ENCODE assay signal across 16 cellular contexts in the genomic region with DNA sequence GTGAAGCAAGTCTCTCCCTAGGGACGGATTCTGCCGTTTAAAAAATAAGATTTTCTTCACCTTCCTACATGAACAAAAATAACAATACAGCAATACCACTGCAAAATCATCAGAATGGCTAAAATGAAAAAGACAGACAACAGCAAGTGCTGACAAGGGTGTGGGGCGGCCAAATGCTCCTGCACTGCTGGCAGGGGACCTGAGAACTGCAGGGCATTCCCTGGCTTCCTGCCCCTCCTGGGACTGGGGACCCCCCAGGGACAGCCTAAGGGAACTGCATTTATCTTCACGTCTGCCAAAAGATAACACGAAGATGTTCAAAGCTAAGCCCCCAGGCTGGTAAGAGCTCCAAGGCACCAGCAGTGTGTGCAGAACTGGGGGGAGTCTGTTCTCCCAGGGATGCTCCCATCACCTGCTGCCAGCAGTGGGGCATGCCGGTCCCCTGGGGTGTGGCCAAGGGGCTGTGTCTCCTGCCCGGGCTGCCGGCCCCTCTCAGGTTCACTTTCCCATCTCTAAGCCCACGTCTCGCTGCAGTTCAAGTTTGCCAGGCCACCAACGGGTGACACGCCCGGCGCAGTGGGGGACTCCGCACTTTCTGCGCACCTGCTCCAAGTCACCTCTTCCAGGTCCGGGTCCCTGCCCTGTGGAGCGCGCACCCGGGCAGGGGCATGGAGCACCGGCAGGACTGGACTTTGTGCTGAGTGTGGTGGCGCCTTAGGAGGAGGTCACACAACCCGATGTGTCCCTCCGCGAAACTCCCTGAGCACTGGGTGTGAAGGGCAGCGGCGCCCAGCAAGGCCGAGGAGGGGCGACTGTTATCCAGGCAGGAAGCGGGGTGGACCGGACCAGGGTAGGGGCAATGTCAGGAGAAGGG. TPM values are rescaled to one million over a fixed set of nuclear protein-coding genes. Genes with fewer than 3 reads are reported as not detected.
A peak's percentile ranks its signal among the peaks of the same experiment; 100 is the strongest.
DNase-seq lines count a peak whose midpoint lies in the region; ATAC-seq and TF ChIP-seq lines count a peak whose summit lies in the region.
"Had no signal": no experiment of that assay in that cellular context is flagged by ENCODE, and none has a peak within 500 bp of the region (broad histone marks: within the 10 kb centered on the region; RNA-seq: fewer than 3 reads in every experiment).

No MANE protein-coding gene starts in this region.

- no peaks in the 10 kb centered on the region for H3K9me3 Mint-ChIP-seq in activated naive CD8-positive, alpha-beta T cell treated with anti-CD3 and anti-CD28 coated beads, Interleukin-2, amount 10 ng/mL, durations not matched to agents 7 days and 5 days
- H3K9me3 Mint-ChIP-seq in activated naive CD8-positive, alpha-beta T cell treated with anti-CD3 and anti-CD28 coated beads, Interleukin-2, amount 50 U/mL, for 24 hours: no peaks in the 10 kb centered on the region
- peaks cover 0 to 2% (median 0%) of the 10 kb centered on the region in 7 donors for H3K9me3 Mint-ChIP-seq in naive B cell
- H3K9me3 Mint-ChIP-seq: endodermal cell, neural crest cell had no signal

- H3K4me1 ChIP-seq in esophagus muscularis mucosa (peaks cover 5 to 32% (median 20%) of the 10 kb centered on the region in 4 donors), transverse colon (peaks cover 0 to 13% (median 1%) of the 10 kb centered on the region in 4 donors)

- peaks cover 30% of the 10 kb centered on the region for H3K27me3 Mint-ChIP-seq in activated naive CD8-positive, alpha-beta T cell treated with anti-CD3 and anti-CD28 coated beads, Interleukin-2, amount 10 ng/mL, durations not matched to agents 7 days and 5 days
- H3K27me3 Mint-ChIP-seq in activated naive CD8-positive, alpha-beta T cell treated with anti-CD3 and anti-CD28 coated beads, Interleukin-2, amount 50 U/mL, for 24 hours: peaks cover 34% of the 10 kb centered on the region
- H3K27me3 Mint-ChIP-seq in naive B cell: peaks cover 24 to 83% (median 55%) of the 10 kb centered on the region in 3 donors

- in situ Hi-C loops in transverse colon (cut with MboI; ENCODE audit: low pct_ligation_motif_present in 1 of 4, low pct_unique_long_range_greater_than_20kb in 1 of 4, low sequenced_read_pairs in 3 of 4): no loop called here

- TF ChIP-seq CTCF in esophagus muscularis mucosa (IDR thresholded peaks at IDR 0.05) (no peak), transverse colon (IDR thresholded peaks at IDR 0.05) (no peak)

- DNase-seq in activated naive CD8-positive, alpha-beta T cell treated with anti-CD3 and anti-CD28 coated beads, Interleukin-2, amount 10 ng/mL, durations not matched to agents 7 days and 5 days: peak; percentile 47
- DNase-seq in activated naive CD8-positive, alpha-beta T cell treated with anti-CD3 and anti-CD28 coated beads, Interleukin-2, amount 50 U/mL, for 24 hours: no peak
- DNase-seq in esophagus muscularis mucosa (ENCODE audit: extremely low spot score) (no peak), naive B cell (no peak), transverse colon (no peak), NOMO-1 (lab: John Stamatoyannopoulos, UW; ENCODE audit: unreplicated experiment in 2 of 2) (no peak), NCI-H748 treated with DMSO at 0.1 percent for 48 hours (lab: John Stamatoyannopoulos, UW) (no peak)
- DNase-seq: activated CD8-positive, alpha-beta memory T cell treated with anti-CD3 and anti-CD28 coated beads for 24 hours; endodermal cell; kidney glomerular epithelial cell; NCI-H2081 treated with DMSO at 0.1 percent for 48 hours; SHP77 had no signal

- H3K4me3 ChIP-seq in esophagus muscularis mucosa: peak overlapping the region; percentile 32 to 65 (median 48)
- H3K4me3 ChIP-seq in transverse colon: peak overlapping the region in 1 of 4 donors; percentile 2
- H3K4me3 ChIP-seq: smooth muscle cell had no signal

- H3K4me1 Mint-ChIP-seq in activated naive CD8-positive, alpha-beta T cell treated with anti-CD3 and anti-CD28 coated beads, Interleukin-2, amount 10 ng/mL, durations not matched to agents 7 days and 5 days: peaks cover 8% of the 10 kb centered on the region
- peaks cover 17% of the 10 kb centered on the region for H3K4me1 Mint-ChIP-seq in activated naive CD8-positive, alpha-beta T cell treated with anti-CD3 and anti-CD28 coated beads, Interleukin-2, amount 50 U/mL, for 24 hours
- H3K4me1 Mint-ChIP-seq in naive B cell: peaks cover 23 to 43% (median 28%) of the 10 kb centered on the region in 3 donors
- H3K4me1 Mint-ChIP-seq: endodermal cell had no signal

- 74% methylated on average over 30 of the region's 31 CpGs for WGBS in esophagus muscularis mucosa
- WGBS in transverse colon (ENCODE audit: low coverage in 1 of 2), 2 donors: 34 to 51% methylated on average over 2 to 29 of the region's 31 CpGs

- intact Hi-C loops in esophagus muscularis mucosa (cut with DNase I) (no loop called here), transverse colon (cut with DNase I; ENCODE audit: low total_unique reads) (no loop called here)

- peak overlapping the region; percentile 17 for H3K4me3 Mint-ChIP-seq in activated naive CD8-positive, alpha-beta T cell treated with anti-CD3 and anti-CD28 coated beads, Interleukin-2, amount 10 ng/mL, durations not matched to agents 7 days and 5 days
- H3K4me3 Mint-ChIP-seq in activated naive CD8-positive, alpha-beta T cell treated with anti-CD3 and anti-CD28 coated beads, Interleukin-2, amount 50 U/mL, for 24 hours: no peak overlapping the region
- peak overlapping the region in 6 of 8 donors; percentile 37 to 77 (median 65) for H3K4me3 Mint-ChIP-seq in naive B cell
- H3K4me3 Mint-ChIP-seq: endodermal cell, neural crest cell had no signal

- H3K27ac ChIP-seq in esophagus muscularis mucosa (replicated peaks in 1 of 4) (peak overlapping the region; percentile 47 to 80 (median 68)), transverse colon (peak overlapping the region; percentile 21 to 69 (median 34))

- no peak for TF ChIP-seq POLR2A in esophagus muscularis mucosa (IDR thresholded peaks at IDR 0.05; ENCODE audit: low read depth)
- no peak for TF ChIP-seq POLR2A in transverse colon (IDR thresholded peaks at IDR 0.05)

- H3K27me3 ChIP-seq in esophagus muscularis mucosa (peaks cover 0 to 86% (median 5%) of the 10 kb centered on the region in 4 donors), transverse colon (peaks cover 89% of the 10 kb centered on the region)

- no peaks in the 10 kb centered on the region for H3K36me3 Mint-ChIP-seq in activated naive CD8-positive, alpha-beta T cell treated with anti-CD3 and anti-CD28 coated beads, Interleukin-2, amount 10 ng/mL, durations not matched to agents 7 days and 5 days
- H3K36me3 Mint-ChIP-seq in activated naive CD8-positive, alpha-beta T cell treated with anti-CD3 and anti-CD28 coated beads, Interleukin-2, amount 50 U/mL, for 24 hours (ENCODE audit: low read depth): no peaks in the 10 kb centered on the region
- no peaks in the 10 kb centered on the region for H3K36me3 Mint-ChIP-seq in naive B cell

- no peak for ATAC-seq in activated naive CD8-positive, alpha-beta T cell treated with anti-CD3 and anti-CD28 coated beads, Interleukin-2, amount 10 ng/mL, durations not matched to agents 7 days and 5 days (ENCODE audit: low read depth)
- ATAC-seq in activated naive CD8-positive, alpha-beta T cell treated with anti-CD3 and anti-CD28 coated beads, Interleukin-2, amount 50 U/mL, for 24 hours: no peak
- peak in 1 of 2 donors; percentile 18 for ATAC-seq in naive B cell (ENCODE audit: low read depth in 2 of 2)
- no peak for ATAC-seq in GM21526 (IDR thresholded peaks at IDR 0.05; ENCODE audit: low FRiP score, unreplicated experiment)

- TF ChIP-seq EP300 in esophagus muscularis mucosa (IDR thresholded peaks at IDR 0.05): no peak
- no peak for TF ChIP-seq EP300 in transverse colon (IDR thresholded peaks at IDR 0.05; ENCODE audit: low read depth)

- H3K36me3 ChIP-seq in esophagus muscularis mucosa (peaks cover 0 to under 1% (median 0%) of the 10 kb centered on the region in 4 donors), transverse colon (no peaks in the 10 kb centered on the region)

- H3K27ac Mint-ChIP-seq in activated naive CD8-positive, alpha-beta T cell treated with anti-CD3 and anti-CD28 coated beads, Interleukin-2, amount 10 ng/mL, durations not matched to agents 7 days and 5 days: peak overlapping the region; percentile 65
- no peak overlapping the region for H3K27ac Mint-ChIP-seq in activated naive CD8-positive, alpha-beta T cell treated with anti-CD3 and anti-CD28 coated beads, Interleukin-2, amount 50 U/mL, for 24 hours
- peak overlapping the region in 1 of 6 donors; percentile 92 for H3K27ac Mint-ChIP-seq in naive B cell
- H3K27ac Mint-ChIP-seq: endodermal cell had no signal

- H3K9me3 ChIP-seq in esophagus muscularis mucosa: no peaks in the 10 kb centered on the region
- no peaks in the 10 kb centered on the region for H3K9me3 ChIP-seq in transverse colon

- POLR2A ChIA-PET in activated naive CD8-positive, alpha-beta T cell treated with anti-CD3 and anti-CD28 coated beads, Interleukin-2, amount 10 ng/mL, durations not matched to agents 7 days and 5 days (lab: Charles Lee): interaction anchor here (0.6 to 1.7 kb wide), 3 partner anchors 15 to 70 kb away, joined by 3 to 7 read pairs (median 5); a partner anchor contains a TSS

RNA-seq across cellular contexts. Expression of a gene that starts 4.5 kb away (rescaled TPM):
- total RNA-seq in activated naive CD8-positive, alpha-beta T cell treated with anti-CD3 and anti-CD28 coated beads, Interleukin-2, amount 10 ng/mL, durations not matched to agents 7 days and 5 days: 1 to 10 TPM in 1 of 2 experiments, under 1 TPM in 1; 1.00 to 1.1 TPM
- total RNA-seq in esophagus muscularis mucosa: 100 to 1,000 TPM in 1 of 4 donors, 10 to 100 TPM in 3; 33.2 to 134 (median 78.7) TPM
- under 1 TPM in 2 of 6 donors, not detected in 4; 0.33 TPM for polyA plus RNA-seq in naive B cell (ENCODE audit: low read depth in 6 of 6)
- 10 to 100 TPM; 12.3 to 64.7 (median 33.6) TPM for total RNA-seq in transverse colon

RNA-seq across cellular contexts. Expression of a gene that starts 29.0 kb away (rescaled TPM):
- total RNA-seq in activated naive CD8-positive, alpha-beta T cell treated with anti-CD3 and anti-CD28 coated beads, Interleukin-2, amount 10 ng/mL, durations not matched to agents 7 days and 5 days: 10 to 100 TPM; 21.6 to 24.8 TPM
- 10 to 100 TPM; 22.0 to 52.8 (median 39.3) TPM for total RNA-seq in esophagus muscularis mucosa
- polyA plus RNA-seq in naive B cell (ENCODE audit: low read depth in 6 of 6): 10 to 100 TPM; 36.1 to 59.9 (median 48.0) TPM
- 100 to 1,000 TPM; 245 to 441 (median 290) TPM for total RNA-seq in transverse colon

RNA-seq across cellular contexts. Expression of a gene that starts 54.2 kb away (rescaled TPM):
- total RNA-seq in activated naive CD8-positive, alpha-beta T cell treated with anti-CD3 and anti-CD28 coated beads, Interleukin-2, amount 10 ng/mL, durations not matched to agents 7 days and 5 days: under 1 TPM in 1 of 2 experiments, not detected in 1; 0.11 TPM
- total RNA-seq in esophagus muscularis mucosa (10 to 100 TPM in 3 of 4 donors, 1 to 10 TPM in 1; 6.6 to 27.8 (median 21.5) TPM), transverse colon (10 to 100 TPM in 1 of 4 donors, 1 to 10 TPM in 3; 3.5 to 12.3 (median 3.9) TPM)
- polyA plus RNA-seq in naive B cell (ENCODE audit: low read depth in 6 of 6): 10 to 100 TPM in 4 of 6 donors, 1 to 10 TPM in 1, under 1 TPM in 1; 0.91 to 71.6 (median 15.1) TPM
- total RNA-seq: MCF 10A had no signal

Comparison
In these comparisons a context has a peak if more than half of its experiments do, and no peak if none do; other contexts are left out.
1. RNA of a gene that starts 4.5 kb away (total RNA-seq): 33.2 to 134 TPM in esophagus muscularis mucosa and 12.3 to 64.7 TPM in transverse colon; 1.00 to 1.1 TPM in activated naive CD8-positive, alpha-beta T cell treated with anti-CD3 and anti-CD28 coated beads, Interleukin-2, amount 10 ng/mL, durations not matched to agents 7 days and 5 days; every median in the first group is over 4 times any median in the second.
2. RNA of a gene that starts 29.0 kb away (total RNA-seq): 245 to 441 TPM in transverse colon; 22.0 to 52.8 TPM in esophagus muscularis mucosa and 21.6 to 24.8 TPM in activated naive CD8-positive, alpha-beta T cell treated with anti-CD3 and anti-CD28 coated beads, Interleukin-2, amount 10 ng/mL, durations not matched to agents 7 days and 5 days; every median in the first group is over 4 times any median in the second.
3. RNA of a gene that starts 54.2 kb away (total RNA-seq): 6.6 to 27.8 TPM in esophagus muscularis mucosa and 3.5 to 12.3 TPM in transverse colon; 0.11 TPM in activated naive CD8-positive, alpha-beta T cell treated with anti-CD3 and anti-CD28 coated beads, Interleukin-2, amount 10 ng/mL, durations not matched to agents 7 days and 5 days; every median in the first group is over 4 times any median in the second.